Comparison of ENCODE assay signal across 19 cellular contexts in genomic region chr13:36840718-36841250, GRCh38.
"Had no signal": no experiment of that assay in that cellular context is flagged by ENCODE, and none has a peak within 500 bp of the region (broad histone marks: within the 10 kb centered on the region; RNA-seq: fewer than 3 reads in every experiment).

No MANE protein-coding gene starts in this region.

- ATAC-seq: gastrocnemius medialis; stimulated activated effector memory CD8-positive, alpha-beta T cell treated with anti-CD3 and anti-CD28 coated beads, Interleukin-12 subunit alpha, Interleukin-12 subunit beta, amount 100 ng/mL, for 72 hours had no signal

- H3K9me3 ChIP-seq: ascending aorta, breast epithelium, gastrocnemius medialis, sigmoid colon, stomach, upper lobe of left lung had no signal

- H3K27ac Mint-ChIP-seq: nephron; stimulated activated effector memory CD8-positive, alpha-beta T cell treated with anti-CD3 and anti-CD28 coated beads, Interleukin-12 subunit alpha, Interleukin-12 subunit beta, amount 100 ng/mL, for 72 hours had no signal

- H3K4me1 Mint-ChIP-seq: stimulated activated effector memory CD8-positive, alpha-beta T cell treated with anti-CD3 and anti-CD28 coated beads, Interleukin-12 subunit alpha, Interleukin-12 subunit beta, amount 100 ng/mL, for 72 hours had no signal

- H3K36me3 ChIP-seq: breast epithelium, gastrocnemius medialis, sigmoid colon had no signal

- H3K36me3 Mint-ChIP-seq: stimulated activated effector memory CD8-positive, alpha-beta T cell treated with anti-CD3 and anti-CD28 coated beads, Interleukin-12 subunit alpha, Interleukin-12 subunit beta, amount 100 ng/mL, for 72 hours had no signal

- H3K4me3 Mint-ChIP-seq: nephron; stimulated activated effector memory CD8-positive, alpha-beta T cell treated with anti-CD3 and anti-CD28 coated beads, Interleukin-12 subunit alpha, Interleukin-12 subunit beta, amount 100 ng/mL, for 72 hours had no signal

- H3K4me1 ChIP-seq: ascending aorta, breast epithelium had no signal

- DNase-seq: activated CD4-positive, alpha-beta T cell treated with anti-CD3 and anti-CD28 coated beads, Interleukin-2, amount 50 U/mL, for 1 hour; activated CD8-positive, alpha-beta memory T cell treated with anti-CD3 and anti-CD28 coated beads for 24 hours; activated CD8-positive, alpha-beta memory T cell treated with anti-CD3 and anti-CD28 coated beads, Interleukin-2, amount 50 U/mL, for 48 hours; activated effector memory CD4-positive, alpha-beta T cell treated with Interleukin-2 at 50 U/mL for 16 hours; activated naive CD4-positive, alpha-beta T cell treated with anti-CD3 and anti-CD28 coated beads, Interleukin-2, amount 50 U/mL, for 16 hours; activated T-cell treated with anti-CD3 and anti-CD28 coated beads, Interleukin-2, amount 50 U/mL, for 48 hours; cortex of kidney; gastrocnemius medialis; head of caudate nucleus; nucleus accumbens; sigmoid colon; stimulated activated CD4-positive, alpha-beta T cell treated with anti-CD3 and anti-CD28 coated beads, Interleukin-4, amount 100 ng/mL, for 24 hours; stomach; T-helper 9 cell; upper lobe of left lung had no signal

- H3K27ac ChIP-seq: ascending aorta, breast epithelium, gastrocnemius medialis, sigmoid colon, stomach, upper lobe of left lung had no signal

- H3K4me3 ChIP-seq: ascending aorta, breast epithelium, gastrocnemius medialis, sigmoid colon, stomach, upper lobe of left lung had no signal

- H3K27me3 ChIP-seq: ascending aorta, breast epithelium, gastrocnemius medialis, sigmoid colon, stomach, upper lobe of left lung had no signal

- H3K9me3 Mint-ChIP-seq: nephron; stimulated activated effector memory CD8-positive, alpha-beta T cell treated with anti-CD3 and anti-CD28 coated beads, Interleukin-12 subunit alpha, Interleukin-12 subunit beta, amount 100 ng/mL, for 72 hours had no signal
